24 cellular contexts compared by ENCODE assay signal in the genomic region with DNA sequence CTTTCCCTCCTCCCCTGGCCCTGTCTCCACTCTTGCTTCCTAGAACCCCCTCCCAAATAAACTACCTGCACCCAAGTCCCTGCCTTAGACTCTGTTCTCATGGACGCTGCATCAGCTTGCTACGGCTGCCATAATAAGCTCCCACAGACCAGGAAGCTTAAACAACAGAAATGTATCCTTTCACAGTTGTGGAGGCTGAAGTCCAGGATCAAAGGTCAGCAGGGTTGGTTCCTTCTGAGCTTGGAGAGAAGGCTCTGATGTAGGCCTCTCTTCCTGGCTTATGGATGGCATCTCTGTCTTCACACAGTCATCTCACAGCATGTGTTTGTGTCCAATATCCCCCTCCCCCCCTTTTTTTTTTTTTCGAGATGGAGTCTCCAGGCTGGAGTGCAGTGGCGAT. TPM values are rescaled to one million over a fixed set of nuclear protein-coding genes. Genes with fewer than 3 reads are reported as not detected.
"Had no signal": no experiment of that assay in that cellular context is flagged by ENCODE, and none has a peak within 500 bp of the region (broad histone marks: within the 10 kb centered on the region; RNA-seq: fewer than 3 reads in every experiment).

No MANE protein-coding gene starts in this region.

- H3K9me3 Mint-ChIP-seq: activated CD4-positive, alpha-beta memory T cell treated with anti-CD3 and anti-CD28 coated beads, Interleukin-2, amount 10 ng/mL, durations not matched to agents 7 days and 5 days; activated naive CD8-positive, alpha-beta T cell treated with anti-CD3 and anti-CD28 coated beads for 36 hours; activated T-cell treated with anti-CD3 and anti-CD28 coated beads, Interleukin-2, amount 50 U/mL, for 72 hours; mesothelial cell of epicardium; natural killer cell treated with Interleukin-12 subunit alpha and Interleukin-12 subunit beta and Interleukin-15 and Interleukin-18, amount 100 ng/mL, for 72 hours; type B pancreatic cell had no signal

- H3K9me3 ChIP-seq: left ventricle myocardium inferior, testis, vagina had no signal

- H2AFZ ChIP-seq: parathyroid adenoma had no signal

- H3K79me2 ChIP-seq: parathyroid adenoma had no signal

- H3K4me1 ChIP-seq: foreskin keratinocyte, parathyroid adenoma had no signal

- H3K27ac Mint-ChIP-seq: activated CD4-positive, alpha-beta memory T cell treated with anti-CD3 and anti-CD28 coated beads, Interleukin-2, amount 10 ng/mL, durations not matched to agents 7 days and 5 days; activated naive CD8-positive, alpha-beta T cell treated with anti-CD3 and anti-CD28 coated beads for 36 hours; activated T-cell treated with anti-CD3 and anti-CD28 coated beads, Interleukin-2, amount 50 U/mL, for 72 hours; mesothelial cell of epicardium; stimulated activated memory B cell treated with anti-CD40 and anti-IgM and Interleukin-4, amounts not matched to agents 10 μg/mL and 1 μg/mL and 100 μg/mL, for 72 hours; T-helper 17 cell; type B pancreatic cell had no signal

- H3K4me3 Mint-ChIP-seq: activated CD4-positive, alpha-beta memory T cell treated with anti-CD3 and anti-CD28 coated beads, Interleukin-2, amount 10 ng/mL, durations not matched to agents 7 days and 5 days; activated naive CD8-positive, alpha-beta T cell treated with anti-CD3 and anti-CD28 coated beads for 36 hours; activated T-cell treated with anti-CD3 and anti-CD28 coated beads, Interleukin-2, amount 50 U/mL, for 72 hours; mesothelial cell of epicardium; natural killer cell treated with Interleukin-12 subunit alpha and Interleukin-12 subunit beta and Interleukin-15 and Interleukin-18, amount 100 ng/mL, for 72 hours; stimulated activated memory B cell treated with anti-CD40 and anti-IgM and Interleukin-4, amounts not matched to agents 10 μg/mL and 1 μg/mL and 100 μg/mL, for 72 hours; T-helper 17 cell; type B pancreatic cell had no signal

- H3K27me3 ChIP-seq: foreskin keratinocyte, testis, vagina had no signal

- H3K4me3 ChIP-seq: left ventricle myocardium inferior, testis, vagina had no signal

- H3K27ac ChIP-seq: foreskin keratinocyte, left ventricle myocardium inferior, parathyroid adenoma, testis, vagina had no signal

- H3K4me1 Mint-ChIP-seq: activated CD4-positive, alpha-beta memory T cell treated with anti-CD3 and anti-CD28 coated beads, Interleukin-2, amount 10 ng/mL, durations not matched to agents 7 days and 5 days; activated naive CD8-positive, alpha-beta T cell treated with anti-CD3 and anti-CD28 coated beads for 36 hours had no signal

- ATAC-seq: foreskin keratinocyte; natural killer cell treated with Interleukin-12 subunit alpha and Interleukin-12 subunit beta and Interleukin-15 and Interleukin-18, amount 100 ng/mL, for 72 hours; right cardiac atrium; T-helper 17 cell had no signal

- H3K9ac ChIP-seq: parathyroid adenoma had no signal

- H3K36me3 Mint-ChIP-seq: activated naive CD8-positive, alpha-beta T cell treated with anti-CD3 and anti-CD28 coated beads for 36 hours; mesothelial cell of epicardium; natural killer cell treated with Interleukin-12 subunit alpha and Interleukin-12 subunit beta and Interleukin-15 and Interleukin-18, amount 100 ng/mL, for 72 hours; type B pancreatic cell had no signal

- DNase-seq: activated CD4-positive, alpha-beta memory T cell treated with anti-CD3 and anti-CD28 coated beads, Interleukin-2, amount 10 ng/mL, durations not matched to agents 7 days and 5 days; activated CD4-positive, alpha-beta T cell treated with anti-CD3 and anti-CD28 coated beads for 48 hours; activated naive CD8-positive, alpha-beta T cell treated with anti-CD3 and anti-CD28 coated beads for 36 hours; activated T-cell treated with anti-CD3 and anti-CD28 coated beads, Interleukin-2, amount 50 U/mL, for 72 hours; cerebellar nuclear complex; cortex of kidney; effector CD8-positive, alpha-beta T cell; foreskin keratinocyte; kidney glomerular epithelial cell; left ventricle myocardium inferior; mammary epithelial cell; right cardiac atrium; stimulated activated CD4-positive, alpha-beta T cell treated with anti-CD3 and anti-CD28 coated beads, Interleukin-2, amount 100 ng/mL, for 24 hours; SW 1271; T-helper 17 cell; testis had no signal

RNA-seq across cellular contexts. Expression of a gene that starts 32.0 kb away (rescaled TPM):
- total RNA-seq: glomerular endothelial cell, mesothelial cell of epicardium, skeletal muscle tissue, vagina had no signal
